In the genomic region with DNA sequence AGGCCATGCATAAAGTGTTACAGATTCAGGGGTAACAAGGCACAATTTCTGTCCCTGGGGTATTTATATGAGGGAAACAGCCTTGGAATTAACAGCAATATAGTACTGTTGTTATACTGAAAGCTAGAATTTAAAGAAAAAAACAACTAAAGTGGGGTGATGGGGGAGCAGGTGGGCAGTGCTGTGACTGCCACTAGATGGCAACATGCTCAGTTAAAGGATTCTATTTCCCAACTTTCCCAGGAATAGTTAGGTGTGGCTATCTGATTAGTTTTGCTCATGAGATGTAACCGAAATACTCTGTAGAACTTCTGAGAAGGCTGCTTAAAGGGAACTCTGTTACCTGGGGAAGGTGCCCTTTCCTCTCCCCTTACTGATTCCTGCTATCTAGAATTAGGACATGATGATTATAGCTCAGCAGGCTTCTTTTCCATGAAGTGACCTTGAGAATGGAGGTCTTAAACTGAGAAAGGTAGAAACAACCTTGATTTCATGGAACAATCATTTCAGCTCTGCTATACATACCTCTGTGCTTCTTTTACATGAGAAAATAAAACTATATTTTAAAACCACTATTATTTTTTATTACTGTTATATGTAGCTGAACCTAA, we compare ENCODE assay signal across 8 cellular contexts.
DNase-seq lines count a peak whose midpoint lies in the region; ATAC-seq, FAIRE-seq and TF ChIP-seq lines count a peak whose summit lies in the region.

No MANE protein-coding gene starts in this region.

- H3K4me1 ChIP-seq in gastroesophageal sphincter (no peaks in the 10 kb centered on the region), tibial nerve (peaks cover 0 to 10% (median 0%) of the 10 kb centered on the region in 4 donors)

- ATAC-seq in gastroesophageal sphincter (no peak), HG03039 (IDR thresholded peaks at IDR 0.05; ENCODE audit: unreplicated experiment) (no peak), GM18907 (IDR thresholded peaks at IDR 0.05; ENCODE audit: unreplicated experiment) (no peak), HG02798 (IDR thresholded peaks at IDR 0.05; ENCODE audit: poor library complexity, unreplicated experiment) (no peak)

- H3K36me3 ChIP-seq in gastroesophageal sphincter, result peaks cover 0 to 3% of the 10 kb centered on the region in 2 donors
- H3K36me3 ChIP-seq in tibial nerve, result no peaks in the 10 kb centered on the region

- FAIRE-seq in H54 (lab: Jason Lieb, UNC) (peak; percentile 80), RCC 7860 (lab: Jason Lieb, UNC) (no peak)

- no peak overlapping the region for H3K4me3 ChIP-seq in gastroesophageal sphincter
- no peak overlapping the region for H3K4me3 ChIP-seq in tibial nerve

- no peaks in the 10 kb centered on the region for H3K27me3 ChIP-seq in gastroesophageal sphincter
- H3K27me3 ChIP-seq in tibial nerve, result no peaks in the 10 kb centered on the region

- no peak for DNase-seq in AG09319 (ENCODE audit: extremely low read depth, low read depth)
- DNase-seq in H54 (ENCODE audit: insufficient read length, low spot score), result peak; percentile 19
- peak; percentile 13 for DNase-seq in RCC 7860 (ENCODE audit: low spot score)
- no peak for DNase-seq in tibial nerve (ENCODE audit: low spot score in 2 of 2)

- WGBS in gastroesophageal sphincter (ENCODE audit: low coverage in 1 of 2), 2 donors, result 40 to 80% methylated on average over 1 of the region's 1 CpG
- 52 to 65% methylated on average over 1 of the region's 1 CpG for WGBS in tibial nerve, 2 donors

- TF ChIP-seq EP300 in gastroesophageal sphincter (IDR thresholded peaks at IDR 0.05) (no peak), tibial nerve (IDR thresholded peaks at IDR 0.05) (no peak)

- TF ChIP-seq POLR2A in H54 (IDR thresholded peaks at IDR 0.05; ENCODE audit: low read depth, low read length) (no peak), gastroesophageal sphincter (IDR thresholded peaks at IDR 0.05) (no peak), tibial nerve (IDR thresholded peaks at IDR 0.05) (no peak)

- H3K27ac ChIP-seq in gastroesophageal sphincter, result no peak overlapping the region
- no peak overlapping the region for H3K27ac ChIP-seq in tibial nerve

- H3K9me3 ChIP-seq in gastroesophageal sphincter (peaks cover 0 to 21% (median 2%) of the 10 kb centered on the region in 3 donors), tibial nerve (peaks cover 0 to 26% (median 0%) of the 10 kb centered on the region in 4 donors)

- TF ChIP-seq CTCF in AG09319 (IDR thresholded peaks at IDR 0.05; ENCODE audit: low read depth, low read length) (peak; percentile 88), gastroesophageal sphincter (IDR thresholded peaks at IDR 0.05) (peak in 3 of 4 experiments; percentile 42 to 66 (median 42)), tibial nerve (IDR thresholded peaks at IDR 0.05) (peak; percentile 22 to 53 (median 34))

Comparison
In these comparisons a context has a peak if more than half of its experiments do, and no peak if none do; other contexts are left out.
1. DNase-seq: peak in H54 (single experiment) and RCC 7860 (single experiment); none in AG09319 (single experiment) and tibial nerve (0 of 2).
2. CTCF ChIP-seq: peak in every context shown above with its lines; median percentile 88 in AG09319; 42 in gastroesophageal sphincter; 34 in tibial nerve.